28 cellular contexts compared by ENCODE assay signal in genomic region chr6:130298258-130298657, GRCh38.
"Had no signal": no experiment of that assay in that cellular context is flagged by ENCODE, and none has a peak within 500 bp of the region (broad histone marks: within the 10 kb centered on the region; RNA-seq: fewer than 3 reads in every experiment).

No MANE protein-coding gene starts in this region.

- H3K4me3 ChIP-seq: neural progenitor cell, ovary, psoas muscle, right lobe of liver, sigmoid colon, smooth muscle cell, spleen, stomach, thoracic aorta, thyroid gland, tibial nerve, upper lobe of left lung, vagina had no signal

- FAIRE-seq: urothelium cell line had no signal

- H3K27me3 ChIP-seq: neural progenitor cell, ovary, right lobe of liver, sigmoid colon, spleen, thyroid gland, tibial nerve, upper lobe of left lung, vagina had no signal

- H3K36me3 ChIP-seq: neural progenitor cell, ovary, right lobe of liver, sigmoid colon, spleen, stomach, thoracic aorta, thyroid gland, tibial nerve, upper lobe of left lung, vagina had no signal

- ATAC-seq: naive thymus-derived CD4-positive, alpha-beta T cell; natural killer cell; psoas muscle; right cardiac atrium; right lobe of liver; stimulated activated effector memory CD8-positive, alpha-beta T cell treated with anti-CD3 and anti-CD28 coated beads, Interleukin-12 subunit alpha, Interleukin-12 subunit beta, amount 100 ng/mL, for 72 hours; stimulated activated naive B cell treated with anti-CD40 and anti-IgM and Interleukin-4, amounts not matched to agents 10 μg/mL and 1 μg/mL and 100 μg/mL, for 72 hours had no signal

- H3K27ac ChIP-seq: neural progenitor cell, ovary, parathyroid adenoma, psoas muscle, right lobe of liver, sigmoid colon, spleen, stomach, thoracic aorta, thyroid gland, tibial nerve, upper lobe of left lung, vagina had no signal

- DNase-seq: naive thymus-derived CD4-positive, alpha-beta T cell; natural killer cell; occipital lobe; ovary; posterior cingulate gyrus; psoas muscle; right cardiac atrium; right lobe of liver; sigmoid colon; spleen; stimulated activated CD4-positive, alpha-beta T cell treated with anti-CD3 and anti-CD28 coated beads, Interleukin-12 subunit alpha, Interleukin-12 subunit beta, amount 100 ng/mL, for 4 hours; stimulated activated CD4-positive, alpha-beta T cell treated with anti-CD3 and anti-CD28 coated beads, Interleukin-2, amount 100 ng/mL, for 24 hours; stimulated activated CD4-positive, alpha-beta T cell treated with anti-CD3 and anti-CD28 coated beads, Interleukin-2, amount 100 ng/mL, for 48 hours; stimulated activated CD4-positive, alpha-beta T cell treated with anti-CD3 and anti-CD28 coated beads, Interleukin-4, amount 100 ng/mL, for 24 hours; stimulated activated naive B cell treated with anti-CD40 and anti-IgM and Interleukin-4, amounts not matched to agents 10 μg/mL and 1 μg/mL and 100 μg/mL, for 72 hours; stimulated activated naive CD4-positive, alpha-beta T cell treated with Interleukin-2 at 50 U/mL for 16 hours; stomach; thyroid gland; trophoblast cell; upper lobe of left lung had no signal

- H3K4me1 ChIP-seq: neural progenitor cell, parathyroid adenoma, psoas muscle, right lobe of liver, sigmoid colon, spleen, stomach, tibial nerve, upper lobe of left lung, vagina had no signal

- H3K9me3 ChIP-seq: ovary, psoas muscle, right lobe of liver, sigmoid colon, stomach, thoracic aorta, thyroid gland, upper lobe of left lung, vagina had no signal
